ENCODE assay signal across 1 cellular context in genomic region chr17:39153541-39154111, GRCh38.
TF ChIP-seq lines count a peak whose summit lies in the region.

No MANE protein-coding gene starts in this region.

TF ChIP-seq in HepG2, 621 proteins besides CTCF, POLR2A, EP300 and RAD21 (continued from another document and continues in another):
- peak; percentile 42; the same call in 1 of the 2 replicates for TF ChIP-seq SNAPC4 (CRISPR knock-in tag; IDR thresholded peaks at IDR 0.05)
- TF ChIP-seq NKX3-1 (CRISPR knock-in tag; IDR thresholded peaks at IDR 0.05), result peak; percentile 72
- peak; percentile 23; the same call in 1 of the 2 replicates for TF ChIP-seq NCOA2 (CRISPR knock-in tag; IDR thresholded peaks at IDR 0.05)
- peak; percentile 87; the same call in 1 of the 2 replicates for TF ChIP-seq E2F2 (CRISPR knock-in tag; IDR thresholded peaks at IDR 0.05; ENCODE audit: borderline replicate concordance)
- 0 out of 2 replicates have a peak, but pooled peaks have one; percentile 5 for TF ChIP-seq HMGXB3 (CRISPR knock-in tag; IDR thresholded peaks at IDR 0.05; ENCODE audit: borderline replicate concordance)
- no peak; the same call in 1 of the 2 replicates for TF ChIP-seq ZNF878 (CRISPR knock-in tag; IDR thresholded peaks at IDR 0.05)
- peak; percentile 64; the same call in 1 of the 2 replicates for TF ChIP-seq ZNF142 (CRISPR knock-in tag; IDR thresholded peaks at IDR 0.05)
- TF ChIP-seq KDM4B (CRISPR knock-in tag; IDR thresholded peaks at IDR 0.05), result no peak; the same call in 1 of the 2 replicates
- TF ChIP-seq ZHX2 (IDR thresholded peaks at IDR 0.05; ENCODE audit: low read depth), result no peak
- peak; percentile 54; the same call in 1 of the 2 replicates for TF ChIP-seq ZHX2 (CRISPR knock-in tag; IDR thresholded peaks at IDR 0.05; ENCODE audit: borderline replicate concordance)
- TF ChIP-seq NFAT5 (CRISPR knock-in tag; IDR thresholded peaks at IDR 0.05), result no peak; the same call in 1 of the 2 replicates
- TF ChIP-seq MED13 (CRISPR knock-in tag; IDR thresholded peaks at IDR 0.05), result peak; percentile 12; the same call in 1 of the 2 replicates
- no peak for TF ChIP-seq TAF1 (CRISPR knock-in tag; IDR thresholded peaks at IDR 0.05)
- no peak for TF ChIP-seq ZNF773 (CRISPR knock-in tag; IDR thresholded peaks at IDR 0.05; ENCODE audit: borderline replicate concordance)
